In genomic region chr22:44669725-44670027, GRCh38 we compare ENCODE assay signal across 8 cellular contexts. TPM values are rescaled to one million over a fixed set of nuclear protein-coding genes. Genes with fewer than 3 reads are reported as not detected.
A peak's percentile ranks its signal among the peaks of the same experiment; 100 is the strongest.
DNase-seq lines count a peak whose midpoint lies in the region; ATAC-seq and TF ChIP-seq lines count a peak whose summit lies in the region.

No MANE protein-coding gene starts in this region.

- CTCF ChIA-PET in activated CD8-positive, alpha-beta T cell treated with anti-CD3 and anti-CD28 coated beads, Interleukin-2, amount 10 ng/mL, durations not matched to agents 7 days and 5 days (lab: Charles Lee) = interaction anchor here (1.1 to 12.8 kb wide), 6 partner anchors 11 to 44 kb away, joined by 4 to 129 read pairs (median 4); no protein-coding TSS in a partner anchor

- no peaks in the 10 kb centered on the region for H3K9me3 Mint-ChIP-seq in activated CD8-positive, alpha-beta T cell treated with anti-CD3 and anti-CD28 coated beads, Interleukin-2, amount 10 ng/mL, durations not matched to agents 7 days and 5 days (ENCODE audit: insufficient read depth)

- H3K36me3 ChIP-seq in kidney epithelial cell (ENCODE audit: control insufficient read depth, insufficient read depth, low read length) (no peaks in the 10 kb centered on the region), tibial artery (no peaks in the 10 kb centered on the region)

- H3K9me3 ChIP-seq in tibial artery = no peaks in the 10 kb centered on the region

- H3K27me3 Mint-ChIP-seq in activated CD8-positive, alpha-beta T cell treated with anti-CD3 and anti-CD28 coated beads, Interleukin-2, amount 10 ng/mL, durations not matched to agents 7 days and 5 days (ENCODE audit: low read depth) = no peaks in the 10 kb centered on the region

- peak overlapping the region; percentile 81 for H3K27ac Mint-ChIP-seq in activated CD8-positive, alpha-beta T cell treated with anti-CD3 and anti-CD28 coated beads, Interleukin-2, amount 10 ng/mL, durations not matched to agents 7 days and 5 days

- intact Hi-C loops in tibial artery (cut with DNase I; ENCODE audit: low total_unique reads) = no loop called here

- H3K27me3 ChIP-seq in kidney epithelial cell (ENCODE audit: control insufficient read depth, insufficient read depth, low read length) (peaks cover 39% of the 10 kb centered on the region), tibial artery (peaks cover 0 to 58% of the 10 kb centered on the region in 2 donors)

- H3K4me1 Mint-ChIP-seq in activated CD8-positive, alpha-beta T cell treated with anti-CD3 and anti-CD28 coated beads, Interleukin-2, amount 10 ng/mL, durations not matched to agents 7 days and 5 days (ENCODE audit: low read depth) = peaks cover 74% of the 10 kb centered on the region

- H3K36me3 Mint-ChIP-seq in activated CD8-positive, alpha-beta T cell treated with anti-CD3 and anti-CD28 coated beads, Interleukin-2, amount 10 ng/mL, durations not matched to agents 7 days and 5 days (ENCODE audit: low read depth) = peaks cover 7% of the 10 kb centered on the region

- TF ChIP-seq CTCF in AG10803 (conservative IDR thresholded peaks at IDR 0.05; ENCODE audit: low read length) (peak; percentile 68), GM12872 (IDR thresholded peaks at IDR 0.05; ENCODE audit: insufficient read depth, low read depth, low read length) (peak; percentile 33; the same call in 2 of the 3 replicates), kidney epithelial cell (IDR thresholded peaks at IDR 0.05; ENCODE audit: insufficient read depth, low read length, poor library complexity, severe bottlenecking) (peak; percentile 54), tibial artery (IDR thresholded peaks at IDR 0.05) (no peak)

- peak; percentile 54 for DNase-seq in AG10803 (ENCODE audit: low read depth)
- DNase-seq in activated CD8-positive, alpha-beta T cell treated with anti-CD3 and anti-CD28 coated beads, Interleukin-2, amount 10 ng/mL, durations not matched to agents 7 days and 5 days = peak; percentile 41
- DNase-seq in kidney epithelial cell (ENCODE audit: low read depth) = no peak
- DNase-seq in tibial artery = no peak
- DNase-seq in NCI-H1105 treated with DMSO at 0.1 percent for 48 hours (lab: John Stamatoyannopoulos, UW) = no peak

- H3K4me3 ChIP-seq in AG10803 (ENCODE audit: low read length) = peak overlapping the region; percentile 79
- no peak overlapping the region for H3K4me3 ChIP-seq in kidney epithelial cell (ENCODE audit: low read depth, low read length)
- peak overlapping the region in 1 of 2 donors; percentile 54 for H3K4me3 ChIP-seq in tibial artery

- ATAC-seq in activated CD8-positive, alpha-beta T cell treated with anti-CD3 and anti-CD28 coated beads, Interleukin-2, amount 10 ng/mL, durations not matched to agents 7 days and 5 days = no peak
- ATAC-seq in GM21723 (IDR thresholded peaks at IDR 0.05; ENCODE audit: unreplicated experiment) (no peak), HG03095 (IDR thresholded peaks at IDR 0.05; ENCODE audit: unreplicated experiment) (no peak)

- peaks cover 0 to 12% (median 6%) of the 10 kb centered on the region in 4 donors for H3K4me1 ChIP-seq in tibial artery

- POLR2A ChIA-PET in activated CD8-positive, alpha-beta T cell treated with anti-CD3 and anti-CD28 coated beads, Interleukin-2, amount 10 ng/mL, durations not matched to agents 7 days and 5 days (lab: Charles Lee) = interaction anchor here (1.0 kb wide), 1 partner anchor 12 kb away, joined by 3 read pairs; no protein-coding TSS in a partner anchor

- peak overlapping the region; percentile 78 for H3K4me3 Mint-ChIP-seq in activated CD8-positive, alpha-beta T cell treated with anti-CD3 and anti-CD28 coated beads, Interleukin-2, amount 10 ng/mL, durations not matched to agents 7 days and 5 days

- no peak overlapping the region for H3K27ac ChIP-seq in tibial artery

RNA-seq across cellular contexts. Expression of gene PRR5, which starts 32.3 kb away (rescaled TPM):
- 10 to 100 TPM; 29.4 to 31.5 TPM for total RNA-seq in activated CD8-positive, alpha-beta T cell treated with anti-CD3 and anti-CD28 coated beads, Interleukin-2, amount 10 ng/mL, durations not matched to agents 7 days and 5 days
- 13.6 and 14.3 TPM in 2 replicates for total RNA-seq in kidney epithelial cell

Comparison
In these comparisons a context has a peak if more than half of its experiments do, and no peak if none do; other contexts are left out.
1. DNase-seq: peak in AG10803 (single experiment) and activated CD8-positive, alpha-beta T cell treated with anti-CD3 and anti-CD28 coated beads, Interleukin-2, amount 10 ng/mL, durations not matched to agents 7 days and 5 days (single experiment); none in kidney epithelial cell (single experiment), tibial artery (0 of 2) and NCI-H1105 treated with DMSO at 0.1 percent for 48 hours (single experiment).
2. CTCF ChIP-seq: peak in AG10803 (single experiment), GM12872 (single experiment) and kidney epithelial cell (single experiment); none in tibial artery (0 of 2).